In genomic region chr19:19464339-19465098, GRCh38 we compare ENCODE assay signal across 8 cellular contexts. TPM values are rescaled to one million over a fixed set of nuclear protein-coding genes. Genes with fewer than 3 reads are reported as not detected.
A peak's percentile ranks its signal among the peaks of the same experiment; 100 is the strongest.
DNase-seq lines count a peak whose midpoint lies in the region; ATAC-seq and TF ChIP-seq lines count a peak whose summit lies in the region.

No MANE protein-coding gene starts in this region.

- peaks cover 0 to 27% (median 7%) of the 10 kb centered on the region in 4 donors for H3K9me3 ChIP-seq in tibial nerve

- H3K36me3 Mint-ChIP-seq in activated naive CD4-positive, alpha-beta T cell treated with anti-CD3 and anti-CD28 coated beads, Interleukin-2, amount 50 U/mL, for 24 hours: peaks cover 34% of the 10 kb centered on the region

- H3K9me3 Mint-ChIP-seq in activated naive CD4-positive, alpha-beta T cell treated with anti-CD3 and anti-CD28 coated beads, Interleukin-2, amount 50 U/mL, for 24 hours: peaks cover 8% of the 10 kb centered on the region

- H3K4me1 ChIP-seq in tibial nerve: peaks cover 0 to 55% (median 46%) of the 10 kb centered on the region in 4 donors

- WGBS in tibial nerve, 2 donors: 21 to 32% methylated on average over 13 of the region's 13 CpGs

- no peak for TF ChIP-seq CTCF in tibial nerve (IDR thresholded peaks at IDR 0.05)

- H3K4me1 Mint-ChIP-seq in activated naive CD4-positive, alpha-beta T cell treated with anti-CD3 and anti-CD28 coated beads, Interleukin-2, amount 50 U/mL, for 24 hours: peaks cover 71% of the 10 kb centered on the region

- H3K27ac ChIP-seq in tibial nerve: peak overlapping the region; percentile 23 to 91 (median 80)

- H3K27ac Mint-ChIP-seq in activated naive CD4-positive, alpha-beta T cell treated with anti-CD3 and anti-CD28 coated beads, Interleukin-2, amount 50 U/mL, for 24 hours: peak overlapping the region; percentile 65

- no peak for TF ChIP-seq POLR2A in tibial nerve (IDR thresholded peaks at IDR 0.05)

- no peak for DNase-seq in activated naive CD4-positive, alpha-beta T cell treated with anti-CD3 and anti-CD28 coated beads, Interleukin-2, amount 50 U/mL, for 16 hours
- DNase-seq in dermis microvascular lymphatic vessel endothelial cell (ENCODE audit: low read depth in 2 of 2) (peak; percentile 40 to 51), lung microvascular endothelial cell (ENCODE audit: low read depth in 2 of 2) (peak; percentile 67 to 75), tibial nerve (ENCODE audit: low spot score in 2 of 2) (no peak), NCI-H2196 treated with DMSO at 0.1 percent for 48 hours (lab: John Stamatoyannopoulos, UW; ENCODE audit: unreplicated experiment) (no peak)
- DNase-seq in activated naive CD4-positive, alpha-beta T cell (lab: John Stamatoyannopoulos, UW): no peak

- no peaks in the 10 kb centered on the region for H3K27me3 ChIP-seq in tibial nerve

- peak in 1 of 2 donors; percentile 23 for TF ChIP-seq EP300 in tibial nerve (IDR thresholded peaks at IDR 0.05)

- peaks cover 0 to 45% (median 8%) of the 10 kb centered on the region in 3 donors for H3K36me3 ChIP-seq in tibial nerve

- peak overlapping the region in 1 of 4 donors; percentile 9 for H3K4me3 ChIP-seq in tibial nerve

- H3K4me3 Mint-ChIP-seq in activated naive CD4-positive, alpha-beta T cell treated with anti-CD3 and anti-CD28 coated beads, Interleukin-2, amount 50 U/mL, for 24 hours: no peak overlapping the region

- ATAC-seq in HG02759 (IDR thresholded peaks at IDR 0.05; ENCODE audit: unreplicated experiment): no peak

- H3K27me3 Mint-ChIP-seq in activated naive CD4-positive, alpha-beta T cell treated with anti-CD3 and anti-CD28 coated beads, Interleukin-2, amount 50 U/mL, for 24 hours: no peaks in the 10 kb centered on the region

RNA-seq across cellular contexts. Expression of gene TSSK6, which starts 50.8 kb away (rescaled TPM):
- total RNA-seq in dermis microvascular lymphatic vessel endothelial cell: 0.26 and 0.89 TPM in 2 replicates
- total RNA-seq in lung microvascular endothelial cell: 0.65 and 1.2 TPM in 2 replicates
- total RNA-seq in tibial nerve: 1 to 10 TPM; 1.8 to 7.2 (median 3.7) TPM

RNA-seq across cellular contexts. Expression of gene NDUFA13, which starts 51.5 kb away (rescaled TPM):
- total RNA-seq in dermis microvascular lymphatic vessel endothelial cell: 221 and 250 TPM in 2 replicates
- total RNA-seq in lung microvascular endothelial cell: 231 and 292 TPM in 2 replicates
- total RNA-seq in tibial nerve: 10 to 100 TPM; 27.3 to 93.6 (median 61.6) TPM

RNA-seq across cellular contexts. Expression of gene GATAD2A, which starts 59.0 kb away (rescaled TPM):
- total RNA-seq in dermis microvascular lymphatic vessel endothelial cell: 33.1 and 43.7 TPM in 2 replicates
- 27.0 and 37.5 TPM in 2 replicates for total RNA-seq in lung microvascular endothelial cell
- total RNA-seq in tibial nerve: 10 to 100 TPM; 34.1 to 69.6 (median 36.8) TPM

Comparison
In these comparisons a context has a peak if more than half of its experiments do, and no peak if none do; other contexts are left out.
1. DNase-seq: peak in dermis microvascular lymphatic vessel endothelial cell (2 of 2) and lung microvascular endothelial cell (2 of 2); none in activated naive CD4-positive, alpha-beta T cell treated with anti-CD3 and anti-CD28 coated beads, Interleukin-2, amount 50 U/mL, for 16 hours (single experiment), tibial nerve (0 of 2), NCI-H2196 treated with DMSO at 0.1 percent for 48 hours (single experiment) and activated naive CD4-positive, alpha-beta T cell (0 of 4).